Comparison of ENCODE assay signal across 10 cellular contexts in the genomic region with DNA sequence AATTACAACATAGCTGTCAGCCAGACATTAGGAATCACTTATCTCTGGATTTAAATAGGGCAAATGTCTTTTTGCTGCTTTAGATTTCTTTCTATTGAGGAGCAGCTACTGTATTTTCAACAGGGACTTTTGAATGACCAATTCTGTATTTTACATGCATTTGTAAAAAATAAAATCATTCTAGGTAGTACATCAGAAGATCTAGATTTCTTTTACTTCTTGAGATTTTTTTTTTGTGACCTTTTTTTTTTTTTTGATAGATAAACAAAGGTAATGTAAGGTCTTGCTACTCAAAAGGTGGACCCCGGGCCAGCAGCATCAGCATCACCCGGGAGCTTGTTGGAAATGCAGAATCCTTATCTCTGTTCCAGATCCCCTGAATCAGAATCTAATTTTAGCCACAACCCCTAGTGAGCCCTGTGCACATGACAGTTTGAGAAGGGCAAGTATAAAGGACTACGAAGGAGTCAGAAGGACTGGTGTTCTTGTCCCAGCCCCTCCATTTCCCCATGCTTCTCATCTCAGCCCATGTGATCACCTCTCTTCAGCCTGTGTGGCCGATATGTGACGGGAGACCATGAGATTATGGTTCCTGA. TPM values are rescaled to one million over a fixed set of nuclear protein-coding genes. Genes with fewer than 3 reads are reported as not detected.
DNase-seq lines count a peak whose midpoint lies in the region; ATAC-seq, FAIRE-seq and TF ChIP-seq lines count a peak whose summit lies in the region.
"Had no signal": no experiment of that assay in that cellular context is flagged by ENCODE, and none has a peak within 500 bp of the region (broad histone marks: within the 10 kb centered on the region; RNA-seq: fewer than 3 reads in every experiment).

No MANE protein-coding gene starts in this region.

- TF ChIP-seq RAD21 in A549 (conservative IDR thresholded peaks at IDR 0.05 in 1 of 2, IDR thresholded peaks at IDR 0.05 in 1 of 2) = no peak

- 83% methylated on average over 5 of the region's 5 CpGs for WGBS in A549 (ENCODE audit: missing lambda C conversion rate)
- WGBS in hepatocyte (ENCODE audit: low lambda C conversion rate, missing lambda C conversion rate) = 70% methylated on average over 5 of the region's 5 CpGs

- no peaks in the 10 kb centered on the region for H3K27me3 ChIP-seq in KMS-11 (ENCODE audit: insufficient read depth, low read depth)
- no peaks in the 10 kb centered on the region for H3K27me3 ChIP-seq in hepatocyte

- no peak for TF ChIP-seq EP300 in A549 (IDR thresholded peaks at IDR 0.05)

- no peak overlapping the region for H3K27ac Mint-ChIP-seq in activated CD4-positive, alpha-beta T cell treated with anti-CD3 and anti-CD28 coated beads, Interleukin-2, amount 10 ng/mL, durations not matched to agents 24 days and 14 days
- H3K27ac Mint-ChIP-seq: activated T-helper 2 cell treated with anti-CD3 and anti-CD28 coated beads, Interferon-gamma antibody, Interleukin-2, Interleukin-4, amounts not matched to agents 10 μg/mL and 5 μg/mL and 100 μg/mL, durations not matched to agents 14 hours and 24 hours and 36 hours had no signal

- no peaks in the 10 kb centered on the region for H3K9me3 Mint-ChIP-seq in activated CD4-positive, alpha-beta T cell treated with anti-CD3 and anti-CD28 coated beads, Interleukin-2, amount 10 ng/mL, durations not matched to agents 24 days and 14 days
- no peaks in the 10 kb centered on the region for H3K9me3 Mint-ChIP-seq in activated T-cell treated with anti-CD3 and anti-CD28 coated beads, Interleukin-2, amount 50 U/mL, for 4 hours
- H3K9me3 Mint-ChIP-seq: activated T-helper 2 cell treated with anti-CD3 and anti-CD28 coated beads, Interferon-gamma antibody, Interleukin-2, Interleukin-4, amounts not matched to agents 10 μg/mL and 5 μg/mL and 100 μg/mL, durations not matched to agents 14 hours and 24 hours and 36 hours; central memory CD8-positive, alpha-beta T cell had no signal

- H3K4me2 ChIP-seq in A549 = peak overlapping the region; percentile 63
- no peak overlapping the region for H3K4me2 ChIP-seq in KMS-11
- peak overlapping the region; percentile 46 for H3K4me2 ChIP-seq in hepatocyte

- ATAC-seq in A549 = peak; percentile 33 to 35; a peak in 3 of 6 replicates
- no peak for ATAC-seq in activated T-cell treated with anti-CD3 and anti-CD28 coated beads, Interleukin-2, amount 50 U/mL, for 4 hours

- no peaks in the 10 kb centered on the region for H3K27me3 Mint-ChIP-seq in activated CD4-positive, alpha-beta T cell treated with anti-CD3 and anti-CD28 coated beads, Interleukin-2, amount 10 ng/mL, durations not matched to agents 24 days and 14 days
- H3K27me3 Mint-ChIP-seq in activated T-cell treated with anti-CD3 and anti-CD28 coated beads, Interleukin-2, amount 50 U/mL, for 4 hours (ENCODE audit: low read depth) = no peaks in the 10 kb centered on the region
- H3K27me3 Mint-ChIP-seq: central memory CD8-positive, alpha-beta T cell had no signal

- H3K9ac ChIP-seq in KMS-11 = no peak overlapping the region

- H3K9me2 ChIP-seq in hepatocyte (replicated peaks; ENCODE audit: insufficient read depth) = no peaks in the 10 kb centered on the region

- DNase-seq in A549 (ENCODE audit: low read depth in 1 of 2, low spot score in 1 of 2) (no peak), amniotic epithelial cell (ENCODE audit: low read depth) (peak; percentile 26), hepatocyte (ENCODE audit: low spot score) (no peak), AML-193 (lab: John Stamatoyannopoulos, UW) (no peak), RCC 7860 (ENCODE audit: low spot score) (no peak)
- DNase-seq in activated CD4-positive, alpha-beta T cell treated with anti-CD3 and anti-CD28 coated beads, Interleukin-2, amount 10 ng/mL, durations not matched to agents 24 days and 14 days = no peak
- no peak for DNase-seq in activated T-cell treated with anti-CD3 and anti-CD28 coated beads, Interleukin-2, amount 50 U/mL, for 4 hours

- H3K27ac ChIP-seq in A549 = no peak overlapping the region
- no peak overlapping the region for H3K27ac ChIP-seq in KMS-11
- no peak overlapping the region for H3K27ac ChIP-seq in hepatocyte

- no peaks in the 10 kb centered on the region for H3K79me2 ChIP-seq in KMS-11 (ENCODE audit: insufficient read depth, low read depth)
- H3K79me2 ChIP-seq in hepatocyte = no peaks in the 10 kb centered on the region

- no peaks in the 10 kb centered on the region for H3K4me1 ChIP-seq in A549
- H3K4me1 ChIP-seq in KMS-11 (ENCODE audit: low read depth, poor library complexity, severe bottlenecking) = no peaks in the 10 kb centered on the region
- H3K4me1 ChIP-seq in hepatocyte (ENCODE audit: insufficient read depth) = no peaks in the 10 kb centered on the region

- intact Hi-C loops in activated CD4-positive, alpha-beta T cell treated with anti-CD3 and anti-CD28 coated beads, Interleukin-2, amount 10 ng/mL, durations not matched to agents 24 days and 14 days (cut with micrococcal nuclease) = loop anchor here (1.0 to 2.0 kb wide), 4 partner anchors 105 to 714 kb away; a partner anchor contains a TSS

- no peaks in the 10 kb centered on the region for H3K9me3 ChIP-seq in A549
- H3K9me3 ChIP-seq in hepatocyte (ENCODE audit: low read depth) = no peaks in the 10 kb centered on the region

- H3K4me1 Mint-ChIP-seq in activated CD4-positive, alpha-beta T cell treated with anti-CD3 and anti-CD28 coated beads, Interleukin-2, amount 10 ng/mL, durations not matched to agents 24 days and 14 days = peaks cover 4% of the 10 kb centered on the region
- H3K4me1 Mint-ChIP-seq in activated T-cell treated with anti-CD3 and anti-CD28 coated beads, Interleukin-2, amount 50 U/mL, for 4 hours (ENCODE audit: low read depth) = peaks cover 7% of the 10 kb centered on the region

- H3K4me3 Mint-ChIP-seq in activated CD4-positive, alpha-beta T cell treated with anti-CD3 and anti-CD28 coated beads, Interleukin-2, amount 10 ng/mL, durations not matched to agents 24 days and 14 days = no peak overlapping the region
- H3K4me3 Mint-ChIP-seq in activated T-cell treated with anti-CD3 and anti-CD28 coated beads, Interleukin-2, amount 50 U/mL, for 4 hours = no peak overlapping the region
- H3K4me3 Mint-ChIP-seq: central memory CD8-positive, alpha-beta T cell had no signal

- H2AFZ ChIP-seq in KMS-11 (ENCODE audit: low read depth) (0 out of 2 replicates have a peak overlapping the region, but pooled peaks have one; percentile 31), hepatocyte (no peak overlapping the region)

- TF ChIP-seq CTCF in A549 (IDR thresholded peaks at IDR 0.05) (no peak; the same call in 1 of the 3 replicates), KMS-11 (conservative IDR thresholded peaks at IDR 0.05; ENCODE audit: low read depth, low read length) (peak; percentile 71; the same call in 1 of the 2 replicates), hepatocyte (IDR thresholded peaks at IDR 0.05; ENCODE audit: poor library complexity) (no peak)

- no peak overlapping the region for H3K4me3 ChIP-seq in A549
- H3K4me3 ChIP-seq in KMS-11 (IDR thresholded peaks at IDR 0.05; ENCODE audit: insufficient read depth, low read depth, low read length) = no peak overlapping the region
- no peak overlapping the region for H3K4me3 ChIP-seq in hepatocyte

- CTCF ChIA-PET in A549 (lab: Yijun Ruan, JAX) = interaction anchor here (0.7 to 4.6 kb wide), 42 partner anchors 8 to 1095 kb away, joined by 3 to 39 read pairs (median 4); no protein-coding TSS in a partner anchor

- H3K36me3 ChIP-seq in KMS-11 (ENCODE audit: insufficient read depth) (no peaks in the 10 kb centered on the region), hepatocyte (replicated peaks; ENCODE audit: insufficient read depth, low read depth) (no peaks in the 10 kb centered on the region)

- H4K20me1 ChIP-seq in KMS-11 (ENCODE audit: insufficient read depth) = no peaks in the 10 kb centered on the region
- H4K20me1 ChIP-seq in hepatocyte (ENCODE audit: insufficient read depth, poor library complexity, severe bottlenecking) = no peaks in the 10 kb centered on the region

- no peak for TF ChIP-seq POLR2A in A549 (IDR thresholded peaks at IDR 0.05; ENCODE audit: low read length)

- FAIRE-seq in A549 (lab: Jason Lieb, UNC) (no peak), RCC 7860 (lab: Jason Lieb, UNC) (no peak)

- no peaks in the 10 kb centered on the region for H3K36me3 Mint-ChIP-seq in activated CD4-positive, alpha-beta T cell treated with anti-CD3 and anti-CD28 coated beads, Interleukin-2, amount 10 ng/mL, durations not matched to agents 24 days and 14 days (ENCODE audit: low read depth)
- H3K36me3 Mint-ChIP-seq in activated T-cell treated with anti-CD3 and anti-CD28 coated beads, Interleukin-2, amount 50 U/mL, for 4 hours (ENCODE audit: insufficient read depth) = peaks cover 2% of the 10 kb centered on the region

- POLR2A ChIA-PET in A549 (lab: Yijun Ruan, JAX) = no interaction called here

TF ChIP-seq in A549, 52 proteins besides CTCF, POLR2A, EP300 and RAD21 (continues in another document):
- TF ChIP-seq RCOR1 (IDR thresholded peaks at IDR 0.05; ENCODE audit: low read depth, low read length) (no peak), FOSL2 (IDR thresholded peaks at IDR 0.05) (no peak), FOSL2 (CRISPR knock-in tag; IDR thresholded peaks at IDR 0.05) (no peak), HOXB13 (CRISPR knock-in tag; IDR thresholded peaks at IDR 0.05; ENCODE audit: low read depth) (no peak)
- TF ChIP-seq, protein P1, sequence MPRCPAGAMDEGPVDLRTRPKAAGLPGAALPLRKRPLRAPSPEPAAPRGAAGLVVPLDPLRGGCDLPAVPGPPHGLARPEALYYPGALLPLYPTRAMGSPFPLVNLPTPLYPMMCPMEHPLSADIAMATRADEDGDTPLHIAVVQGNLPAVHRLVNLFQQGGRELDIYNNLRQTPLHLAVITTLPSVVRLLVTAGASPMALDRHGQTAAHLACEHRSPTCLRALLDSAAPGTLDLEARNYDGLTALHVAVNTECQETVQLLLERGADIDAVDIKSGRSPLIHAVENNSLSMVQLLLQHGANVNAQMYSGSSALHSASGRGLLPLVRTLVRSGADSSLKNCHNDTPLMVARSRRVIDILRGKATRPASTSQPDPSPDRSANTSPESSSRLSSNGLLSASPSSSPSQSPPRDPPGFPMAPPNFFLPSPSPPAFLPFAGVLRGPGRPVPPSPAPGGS (IDR thresholded peaks at IDR 0.05) = no peak

RNA-seq across cellular contexts. Expression of a gene that starts 37.7 kb away (rescaled TPM):
- not detected in 2 replicates for polyA plus RNA-seq in A549 (2011; rRNA removed)
- polyA plus RNA-seq in A549 (2012; cell fraction: cytosol; rRNA removed) = not detected in 2 replicates
- not detected in 2 replicates for polyA plus RNA-seq in A549 (2012; cell fraction: nucleus; rRNA removed)
- not detected in 3 replicates for polyA plus RNA-seq in A549 (2017; fragmentation: RNase III; extraction: RNeasy Plus Mini Kit Qiagen cat#74134 plus additional on column Dnase treatment)
- not detected in 2 replicates for polyA minus RNA-seq in A549 (2011; rRNA and poly(A)+ RNA removed)
- total RNA-seq in hepatocyte = 5.0 and 5.5 TPM in 2 replicates
- 5.3 and 7.8 TPM in 2 replicates for polyA plus RNA-seq in hepatocyte
- total RNA-seq in activated CD4-positive, alpha-beta T cell treated with anti-CD3 and anti-CD28 coated beads, Interleukin-2, amount 10 ng/mL, durations not matched to agents 24 days and 14 days = not detected in 2 replicates
- total RNA-seq in activated T-cell treated with anti-CD3 and anti-CD28 coated beads, Interleukin-2, amount 50 U/mL, for 4 hours = not detected
- total RNA-seq: activated T-helper 2 cell treated with anti-CD3 and anti-CD28 coated beads, Interferon-gamma antibody, Interleukin-2, Interleukin-4, amounts not matched to agents 10 μg/mL and 5 μg/mL and 100 μg/mL, durations not matched to agents 14 hours and 24 hours and 36 hours had no signal

Comparison
In these comparisons a context has a peak if more than half of its experiments do, and no peak if none do; other contexts are left out.
1. ATAC-seq: peak in A549 (2 of 2); none in activated T-cell treated with anti-CD3 and anti-CD28 coated beads, Interleukin-2, amount 50 U/mL, for 4 hours (0 of 2).